12 cellular contexts compared by ENCODE assay signal in the genomic region with DNA sequence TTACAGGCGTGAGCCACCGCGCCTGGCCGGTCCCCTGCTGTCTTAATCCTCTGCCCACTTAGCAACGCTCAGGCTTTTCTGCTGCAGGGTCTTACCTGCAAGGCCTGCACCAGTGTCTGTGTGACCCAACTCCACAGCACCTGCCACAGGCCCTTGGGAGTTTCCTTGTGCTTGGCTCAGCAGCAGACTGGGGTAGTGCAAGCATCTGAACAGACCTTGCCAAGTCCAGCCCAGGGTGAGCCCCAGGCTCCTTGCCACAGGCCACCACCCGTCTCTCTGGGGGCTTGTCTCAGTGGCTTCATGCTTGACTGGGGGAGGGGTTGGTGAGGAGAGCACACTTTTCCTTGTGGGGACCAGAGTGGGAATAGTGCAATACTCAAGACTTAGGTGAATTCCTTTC.
"Had no signal": no experiment of that assay in that cellular context is flagged by ENCODE, and none has a peak within 500 bp of the region (broad histone marks: within the 10 kb centered on the region; RNA-seq: fewer than 3 reads in every experiment).

No MANE protein-coding gene starts in this region.

- H3K4me3 ChIP-seq: esophagus muscularis mucosa, skin epidermis, tibial nerve had no signal

- H3K4me3 Mint-ChIP-seq: activated CD8-positive, alpha-beta memory T cell treated with anti-CD3 and anti-CD28 coated beads, Interleukin-2, amount 10 ng/mL, durations not matched to agents 7 days and 5 days; activated naive CD4-positive, alpha-beta T cell treated with anti-CD3 and anti-CD28 coated beads for 36 hours; natural killer cell had no signal

- H3K9me3 ChIP-seq: esophagus muscularis mucosa, tibial nerve had no signal

- ATAC-seq: activated CD4-positive, CD25-positive, alpha-beta regulatory T cell treated with anti-CD3 and anti-CD28 coated beads, Interleukin-2, amount 50 U/mL, for 24 hours; activated CD8-positive, alpha-beta memory T cell treated with anti-CD3 and anti-CD28 coated beads, Interleukin-2, amount 10 ng/mL, durations not matched to agents 7 days and 5 days; left colon; natural killer cell had no signal

- H3K27ac Mint-ChIP-seq: activated CD8-positive, alpha-beta memory T cell treated with anti-CD3 and anti-CD28 coated beads, Interleukin-2, amount 10 ng/mL, durations not matched to agents 7 days and 5 days; activated naive CD4-positive, alpha-beta T cell treated with anti-CD3 and anti-CD28 coated beads for 36 hours had no signal

- DNase-seq: activated CD4-positive, alpha-beta T cell treated with anti-CD3 and anti-CD28 coated beads, Interleukin-2, amount 50 U/mL, for 48 hours; activated CD8-positive, alpha-beta memory T cell treated with anti-CD3 and anti-CD28 coated beads, Interleukin-2, amount 10 ng/mL, durations not matched to agents 7 days and 5 days; activated naive CD4-positive, alpha-beta T cell treated with anti-CD3 and anti-CD28 coated beads for 36 hours; amniotic stem cell; brain microvascular endothelial cell; foreskin fibroblast; left colon; natural killer cell had no signal

- H3K27ac ChIP-seq: brain microvascular endothelial cell, esophagus muscularis mucosa, skin epidermis, tibial nerve had no signal

- H3K36me3 Mint-ChIP-seq: natural killer cell had no signal

- H3K27me3 Mint-ChIP-seq: activated CD8-positive, alpha-beta memory T cell treated with anti-CD3 and anti-CD28 coated beads, Interleukin-2, amount 10 ng/mL, durations not matched to agents 7 days and 5 days had no signal

- H3K27me3 ChIP-seq: brain microvascular endothelial cell, esophagus muscularis mucosa, tibial nerve had no signal

- H3K9me3 Mint-ChIP-seq: activated naive CD4-positive, alpha-beta T cell treated with anti-CD3 and anti-CD28 coated beads for 36 hours; natural killer cell had no signal
